Comparison of ENCODE assay signal across 25 cellular contexts in the genomic region with DNA sequence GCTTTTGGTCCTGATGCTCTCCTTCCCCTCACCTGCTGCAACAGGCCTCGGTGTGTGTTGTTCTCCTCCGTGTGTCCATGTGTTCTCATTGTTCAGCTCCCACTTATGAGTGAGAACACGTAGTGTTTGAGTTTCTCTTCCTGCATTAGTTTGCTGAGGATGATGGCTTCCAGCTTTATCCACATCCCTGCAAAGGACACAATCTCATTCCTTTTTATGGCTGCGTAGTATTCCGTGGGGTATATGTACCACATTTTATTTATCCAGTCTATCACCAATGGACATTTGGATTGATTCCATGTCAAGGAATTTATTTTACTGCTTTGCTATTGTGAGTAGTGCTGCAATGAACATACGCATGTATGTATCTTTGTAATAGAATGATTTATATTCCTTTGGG.
"Had no signal": no experiment of that assay in that cellular context is flagged by ENCODE, and none has a peak within 500 bp of the region (broad histone marks: within the 10 kb centered on the region; RNA-seq: fewer than 3 reads in every experiment).

No MANE protein-coding gene starts in this region.

- H3K9me3 ChIP-seq: colonic mucosa, esophagus squamous epithelium, gastrocnemius medialis, heart right ventricle, left lung, lower lobe of right lung, mucosa of descending colon had no signal

- ATAC-seq: effector memory CD8-positive, alpha-beta T cell; esophagus mucosa; gastrocnemius medialis; left lung; left ventricle myocardium superior; lower lobe of right lung; mucosa of descending colon had no signal

- DNase-seq: colonic mucosa; cortex of kidney; effector CD8-positive, alpha-beta T cell; effector memory CD8-positive, alpha-beta T cell; endodermal cell; erythroblast; esophagus squamous epithelium; foreskin melanocyte; gastrocnemius medialis; glutamatergic neuron; head of caudate nucleus; heart right ventricle; hippocampal formation; left cardiac atrium; left lung; left ventricle myocardium superior; lower lobe of right lung; mucosa of descending colon; naive B cell had no signal

- FAIRE-seq: endometrium, islet of Langerhans had no signal

- H3K4me3 ChIP-seq: colonic mucosa, esophagus squamous epithelium, gastrocnemius medialis, heart right ventricle, left lung, lower lobe of right lung, mucosa of descending colon had no signal

- H3K9me3 Mint-ChIP-seq: dendritic cell treated with granulocyte-macrophage colony-stimulating factor and Interleukin-4, amounts not matched to agents 40 ng/mL and 50 ng/mL, for 4 days; effector memory CD8-positive, alpha-beta T cell; mesothelial cell of epicardium; naive B cell had no signal

- H3K4me3 Mint-ChIP-seq: dendritic cell treated with granulocyte-macrophage colony-stimulating factor and Interleukin-4, amounts not matched to agents 40 ng/mL and 50 ng/mL, for 4 days; effector memory CD8-positive, alpha-beta T cell; endodermal cell; mesothelial cell of epicardium had no signal

- H3K36me3 Mint-ChIP-seq: naive B cell had no signal

- H3K36me3 ChIP-seq: colonic mucosa, esophagus squamous epithelium, gastrocnemius medialis, heart right ventricle, left lung, lower lobe of right lung had no signal

- H3K27ac ChIP-seq: colonic mucosa, epithelial cell of prostate, esophagus squamous epithelium, gastrocnemius medialis, heart right ventricle, left lung, lower lobe of right lung had no signal

- H3K27me3 ChIP-seq: colonic mucosa, esophagus squamous epithelium, gastrocnemius medialis, heart right ventricle, left lung had no signal

- H3K27ac Mint-ChIP-seq: dendritic cell treated with granulocyte-macrophage colony-stimulating factor and Interleukin-4, amounts not matched to agents 40 ng/mL and 50 ng/mL, for 4 days; effector memory CD8-positive, alpha-beta T cell; endodermal cell; mesothelial cell of epicardium had no signal
